In the genomic region with DNA sequence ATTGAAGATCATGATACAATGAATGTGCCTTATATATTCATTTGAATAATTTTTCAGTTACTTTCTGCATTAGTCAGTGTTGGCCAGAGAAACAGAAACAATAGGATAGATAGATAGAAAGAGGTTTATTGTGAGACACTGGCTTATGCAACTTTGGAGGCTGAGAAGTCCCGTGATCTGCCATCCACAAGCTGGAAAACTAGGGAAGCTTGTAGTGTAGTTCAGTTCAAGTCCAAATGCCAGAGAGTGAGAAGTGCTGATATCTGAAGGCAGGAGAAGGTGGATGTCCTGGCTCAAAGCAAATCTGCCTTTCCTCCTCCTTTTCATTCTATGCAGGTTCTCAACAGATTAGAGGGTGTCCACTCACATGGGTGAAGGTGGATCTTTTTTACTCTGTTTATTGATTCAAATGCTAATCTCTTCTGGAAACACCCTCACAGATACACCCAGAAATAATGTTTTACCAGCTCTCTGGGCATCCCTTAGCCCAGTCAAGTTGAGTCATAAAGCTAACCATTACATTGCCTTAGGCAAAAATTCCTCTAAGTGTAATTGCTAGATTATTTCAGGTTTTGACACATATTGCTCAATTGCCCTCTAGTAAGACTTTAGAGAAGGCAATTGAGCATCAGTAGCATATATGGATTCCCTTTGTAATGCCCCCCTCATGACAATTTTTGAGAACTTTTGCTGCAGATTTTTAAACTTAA, we compare ENCODE assay signal across 22 cellular contexts.
DNase-seq lines count a peak whose midpoint lies in the region; ATAC-seq and TF ChIP-seq lines count a peak whose summit lies in the region.
"Had no signal": no experiment of that assay in that cellular context is flagged by ENCODE, and none has a peak within 500 bp of the region (broad histone marks: within the 10 kb centered on the region; RNA-seq: fewer than 3 reads in every experiment).

No MANE protein-coding gene starts in this region.

- ATAC-seq in natural killer cell treated with Interleukin-12 subunit alpha and Interleukin-12 subunit beta and Interleukin-15 and Interleukin-18, amount 100 ng/mL, for 72 hours = peak in 1 of 2 donors; percentile 60
- ATAC-seq in natural killer cell = no peak
- ATAC-seq in naive thymus-derived CD4-positive, alpha-beta T cell = no peak
- ATAC-seq in HG03025 (IDR thresholded peaks at IDR 0.05; ENCODE audit: low FRiP score, unreplicated experiment) = no peak
- ATAC-seq: activated CD4-positive, CD25-positive, alpha-beta regulatory T cell treated with anti-CD3 and anti-CD28 coated beads, Interleukin-2, amount 50 U/mL, for 24 hours; activated CD8-positive, alpha-beta memory T cell treated with anti-CD3 and anti-CD28 coated beads, Interleukin-2, amount 10 ng/mL, durations not matched to agents 7 days and 5 days; left cardiac atrium; mucosa of descending colon had no signal

- H3K27ac Mint-ChIP-seq in natural killer cell treated with Interleukin-12 subunit alpha and Interleukin-12 subunit beta and Interleukin-15 and Interleukin-18, amount 100 ng/mL, for 72 hours = no peak overlapping the region
- no peak overlapping the region for H3K27ac Mint-ChIP-seq in natural killer cell
- no peak overlapping the region for H3K27ac Mint-ChIP-seq in naive thymus-derived CD4-positive, alpha-beta T cell
- H3K27ac Mint-ChIP-seq: activated CD8-positive, alpha-beta memory T cell treated with anti-CD3 and anti-CD28 coated beads, Interleukin-2, amount 10 ng/mL, durations not matched to agents 7 days and 5 days; CD8-positive, alpha-beta memory T cell; stimulated activated memory B cell treated with anti-CD40 and anti-IgM and Interleukin-4, amounts not matched to agents 10 μg/mL and 1 μg/mL and 100 μg/mL, for 72 hours; T-helper 1 cell treated with Interleukin-12 subunit alpha and Interleukin-12 subunit beta and Interleukin-4 antibody, amounts not matched to agents 30 μg/mL and 1 μg/mL, for 36 hours had no signal

- peak overlapping the region; percentile 0 for H3K4me3 Mint-ChIP-seq in natural killer cell treated with Interleukin-12 subunit alpha and Interleukin-12 subunit beta and Interleukin-15 and Interleukin-18, amount 100 ng/mL, for 72 hours
- H3K4me3 Mint-ChIP-seq in natural killer cell = no peak overlapping the region
- H3K4me3 Mint-ChIP-seq in naive thymus-derived CD4-positive, alpha-beta T cell = no peak overlapping the region
- H3K4me3 Mint-ChIP-seq: activated CD8-positive, alpha-beta memory T cell treated with anti-CD3 and anti-CD28 coated beads, Interleukin-2, amount 10 ng/mL, durations not matched to agents 7 days and 5 days; CD8-positive, alpha-beta memory T cell; stimulated activated memory B cell treated with anti-CD40 and anti-IgM and Interleukin-4, amounts not matched to agents 10 μg/mL and 1 μg/mL and 100 μg/mL, for 72 hours; T-helper 1 cell treated with Interleukin-12 subunit alpha and Interleukin-12 subunit beta and Interleukin-4 antibody, amounts not matched to agents 30 μg/mL and 1 μg/mL, for 36 hours had no signal

- no peaks in the 10 kb centered on the region for H3K36me3 ChIP-seq in naive thymus-derived CD4-positive, alpha-beta T cell (ENCODE audit: control insufficient read depth in 2 of 3, insufficient read depth in 3 of 3, low read length in 3 of 3)
- H3K36me3 ChIP-seq: Peyer's patch, transverse colon had no signal

- H3K9me3 ChIP-seq in naive thymus-derived CD4-positive, alpha-beta T cell (ENCODE audit: control insufficient read depth in 2 of 3, low read length in 3 of 3) = no peaks in the 10 kb centered on the region
- H3K9me3 ChIP-seq: mucosa of descending colon, Peyer's patch, transverse colon had no signal

- TF ChIP-seq CTCF in natural killer cell (IDR thresholded peaks at IDR 0.05) = no peak

- peaks cover 21 to 30% of the 10 kb centered on the region in 2 donors for H3K4me1 Mint-ChIP-seq in natural killer cell treated with Interleukin-12 subunit alpha and Interleukin-12 subunit beta and Interleukin-15 and Interleukin-18, amount 100 ng/mL, for 72 hours (ENCODE audit: low read depth in 2 of 2)
- H3K4me1 Mint-ChIP-seq in natural killer cell = peaks cover 9 to 17% of the 10 kb centered on the region in 2 donors
- H3K4me1 Mint-ChIP-seq in naive thymus-derived CD4-positive, alpha-beta T cell = peaks cover 0 to 20% (median 8%) of the 10 kb centered on the region in 7 donors
- H3K4me1 Mint-ChIP-seq: activated CD8-positive, alpha-beta memory T cell treated with anti-CD3 and anti-CD28 coated beads, Interleukin-2, amount 10 ng/mL, durations not matched to agents 7 days and 5 days had no signal

- no peaks in the 10 kb centered on the region for H3K4me1 ChIP-seq in naive thymus-derived CD4-positive, alpha-beta T cell (ENCODE audit: control insufficient read depth in 2 of 2, insufficient read depth in 2 of 2, low read length in 2 of 2)
- H3K4me1 ChIP-seq: Peyer's patch, transverse colon had no signal

- H3K27me3 Mint-ChIP-seq in natural killer cell treated with Interleukin-12 subunit alpha and Interleukin-12 subunit beta and Interleukin-15 and Interleukin-18, amount 100 ng/mL, for 72 hours = peaks cover 5 to 14% of the 10 kb centered on the region in 2 donors
- H3K27me3 Mint-ChIP-seq in natural killer cell (ENCODE audit: low read depth in 2 of 2) = peaks cover 6 to 19% of the 10 kb centered on the region in 2 donors
- H3K27me3 Mint-ChIP-seq in naive thymus-derived CD4-positive, alpha-beta T cell = peaks cover 0 to 15% (median 0%) of the 10 kb centered on the region in 5 donors
- H3K27me3 Mint-ChIP-seq: stimulated activated memory B cell treated with anti-CD40 and anti-IgM and Interleukin-4, amounts not matched to agents 10 μg/mL and 1 μg/mL and 100 μg/mL, for 72 hours had no signal

- H3K4me3 ChIP-seq in naive thymus-derived CD4-positive, alpha-beta T cell (ENCODE audit: low read length) = no peak overlapping the region
- H3K4me3 ChIP-seq: mucosa of descending colon, Peyer's patch, transverse colon had no signal

- H3K27ac ChIP-seq in naive thymus-derived CD4-positive, alpha-beta T cell (ENCODE audit: low read depth, low read length) = no peak overlapping the region
- H3K27ac ChIP-seq: HL-60, Peyer's patch, transverse colon had no signal

- no peak for DNase-seq in natural killer cell treated with Interleukin-12 subunit alpha and Interleukin-12 subunit beta and Interleukin-15 and Interleukin-18, amount 100 ng/mL, for 72 hours (ENCODE audit: low spot score)
- no peak for DNase-seq in natural killer cell
- peak; percentile 95 for DNase-seq in RPMI7951 (ENCODE audit: low read depth)
- peak; percentile 55 for DNase-seq in fibroblast of gingiva (ENCODE audit: low read depth)
- DNase-seq in naive thymus-derived CD4-positive, alpha-beta T cell = no peak
- no peak for DNase-seq in GM19238 (ENCODE audit: insufficient read length, low spot score)
- no peak for DNase-seq in NCI-H1417 treated with DMSO at 0.1 percent for 48 hours (lab: John Stamatoyannopoulos, UW)
- DNase-seq: activated CD8-positive, alpha-beta memory T cell treated with anti-CD3 and anti-CD28 coated beads, Interleukin-2, amount 10 ng/mL, durations not matched to agents 7 days and 5 days; activated effector memory CD4-positive, alpha-beta T cell treated with anti-CD3 and anti-CD28 coated beads, Interleukin-2, amount 50 U/mL, for 16 hours; aorta; CD8-positive, alpha-beta memory T cell; left cardiac atrium; mucosa of descending colon; NCI-H2029; NCI-H526; Peyer's patch; transverse colon had no signal

- peaks cover 7% of the 10 kb centered on the region for H3K36me3 Mint-ChIP-seq in natural killer cell treated with Interleukin-12 subunit alpha and Interleukin-12 subunit beta and Interleukin-15 and Interleukin-18, amount 100 ng/mL, for 72 hours
- H3K36me3 Mint-ChIP-seq in natural killer cell = no peaks in the 10 kb centered on the region
- H3K36me3 Mint-ChIP-seq in naive thymus-derived CD4-positive, alpha-beta T cell = no peaks in the 10 kb centered on the region
- H3K36me3 Mint-ChIP-seq: activated CD8-positive, alpha-beta memory T cell treated with anti-CD3 and anti-CD28 coated beads, Interleukin-2, amount 10 ng/mL, durations not matched to agents 7 days and 5 days; stimulated activated memory B cell treated with anti-CD40 and anti-IgM and Interleukin-4, amounts not matched to agents 10 μg/mL and 1 μg/mL and 100 μg/mL, for 72 hours had no signal

- POLR2A ChIA-PET in naive thymus-derived CD4-positive, alpha-beta T cell (lab: Charles Lee) = interaction anchor here (0.6 kb wide), 1 partner anchor 297 kb away, joined by 3 read pairs; no protein-coding TSS in a partner anchor

- H3K27me3 ChIP-seq in naive thymus-derived CD4-positive, alpha-beta T cell (ENCODE audit: control insufficient read depth in 2 of 2, insufficient read depth in 2 of 2, low read length in 2 of 2) = no peaks in the 10 kb centered on the region
- H3K27me3 ChIP-seq: Peyer's patch, transverse colon had no signal

- intact Hi-C loops in natural killer cell (cut with micrococcal nuclease) = no loop called here
- intact Hi-C loops in naive thymus-derived CD4-positive, alpha-beta T cell (cut with micrococcal nuclease) = no loop called here

- H3K9me3 Mint-ChIP-seq in natural killer cell treated with Interleukin-12 subunit alpha and Interleukin-12 subunit beta and Interleukin-15 and Interleukin-18, amount 100 ng/mL, for 72 hours = no peaks in the 10 kb centered on the region
- H3K9me3 Mint-ChIP-seq in natural killer cell = no peaks in the 10 kb centered on the region
- H3K9me3 Mint-ChIP-seq in naive thymus-derived CD4-positive, alpha-beta T cell = peaks cover 0 to 3% (median 0%) of the 10 kb centered on the region in 11 donors
- H3K9me3 Mint-ChIP-seq: CD8-positive, alpha-beta memory T cell; stimulated activated memory B cell treated with anti-CD40 and anti-IgM and Interleukin-4, amounts not matched to agents 10 μg/mL and 1 μg/mL and 100 μg/mL, for 72 hours; T-helper 1 cell treated with Interleukin-12 subunit alpha and Interleukin-12 subunit beta and Interleukin-4 antibody, amounts not matched to agents 30 μg/mL and 1 μg/mL, for 36 hours had no signal

- CTCF ChIA-PET in naive thymus-derived CD4-positive, alpha-beta T cell (lab: Charles Lee) = no interaction called here

Comparison
In these comparisons a context has a peak if more than half of its experiments do, and no peak if none do; other contexts are left out.
1. DNase-seq: peak in RPMI7951 (single experiment) and fibroblast of gingiva (single experiment); none in natural killer cell treated with Interleukin-12 subunit alpha and Interleukin-12 subunit beta and Interleukin-15 and Interleukin-18, amount 100 ng/mL, for 72 hours (single experiment), natural killer cell (single experiment), naive thymus-derived CD4-positive, alpha-beta T cell (0 of 9), GM19238 (single experiment) and NCI-H1417 treated with DMSO at 0.1 percent for 48 hours (single experiment).